Comparison of ENCODE assay signal across 9 cellular contexts in genomic region chr10:46544989-46545791, GRCh38. TPM values are rescaled to one million over a fixed set of nuclear protein-coding genes. Genes with fewer than 3 reads are reported as not detected.
DNase-seq lines count a peak whose midpoint lies in the region; ATAC-seq, FAIRE-seq and TF ChIP-seq lines count a peak whose summit lies in the region.
"Had no signal": no experiment of that assay in that cellular context is flagged by ENCODE, and none has a peak within 500 bp of the region (broad histone marks: within the 10 kb centered on the region; RNA-seq: fewer than 3 reads in every experiment).

No MANE protein-coding gene starts in this region.

- H3K9me2 ChIP-seq in Karpas-422 (replicated peaks; ENCODE audit: insufficient read depth, low read length) = no peaks in the 10 kb centered on the region

- ATAC-seq in HG02588 (IDR thresholded peaks at IDR 0.05; ENCODE audit: unreplicated experiment) = no peak
- ATAC-seq in HG03280 (IDR thresholded peaks at IDR 0.05; ENCODE audit: unreplicated experiment) = no peak

- H4K20me1 ChIP-seq in Karpas-422 (ENCODE audit: insufficient read depth, low read depth, low read length) = no peaks in the 10 kb centered on the region

- peaks cover 9% of the 10 kb centered on the region for H3K4me1 Mint-ChIP-seq in nephron progenitor cell

- TF ChIP-seq CTCF in GM10266 (IDR thresholded peaks at IDR 0.05; ENCODE audit: control insufficient read depth, insufficient read depth, low read depth, missing control alignments) (peak; percentile 27), brain microvascular endothelial cell (IDR thresholded peaks at IDR 0.05; ENCODE audit: low read depth, low read length, missing control alignments) (peak; percentile 72), nephron progenitor cell (IDR thresholded peaks at IDR 0.05) (peak; percentile 25), D721Med (IDR thresholded peaks at IDR 0.05; ENCODE audit: insufficient read depth, missing control alignments) (no peak)

- H3K27me3 ChIP-seq in Karpas-422 (ENCODE audit: low read length) = no peaks in the 10 kb centered on the region
- H3K27me3 ChIP-seq in brain microvascular endothelial cell (replicated peaks) = no peaks in the 10 kb centered on the region

- DNase-seq in GM10266 (ENCODE audit: extremely low spot score) (peak; percentile 69), Karpas-422 (peak; percentile 83), brain microvascular endothelial cell (no peak), nephron progenitor cell (peak; percentile 1), D721Med (ENCODE audit: insufficient read length, low spot score) (no peak), NCI-H146 treated with DMSO at 0.1 percent for 48 hours (lab: John Stamatoyannopoulos, UW; ENCODE audit: unreplicated experiment) (no peak)

- no peak for FAIRE-seq in D721Med (lab: Jason Lieb, UNC)

- H3K4me3 Mint-ChIP-seq in nephron progenitor cell = no peak overlapping the region

- H3K4me3 ChIP-seq in Karpas-422 (ENCODE audit: low read length) = no peak overlapping the region
- H3K4me3 ChIP-seq in brain microvascular endothelial cell (ENCODE audit: low read depth, low read length) = no peak overlapping the region

- H3K79me2 ChIP-seq in Karpas-422 (ENCODE audit: low read length) = no peaks in the 10 kb centered on the region

- H3K27me3 Mint-ChIP-seq in nephron progenitor cell (ENCODE audit: low read depth, poor library complexity) = peaks cover 3% of the 10 kb centered on the region

- no peak overlapping the region for H3K27ac Mint-ChIP-seq in nephron progenitor cell

- no peaks in the 10 kb centered on the region for H3K9me3 Mint-ChIP-seq in nephron progenitor cell

- H3K4me2 ChIP-seq in Karpas-422 (ENCODE audit: low read depth, low read length, poor library complexity, severe bottlenecking) = no peak overlapping the region

- no peak overlapping the region for H3K27ac ChIP-seq in Karpas-422 (ENCODE audit: low read length)
- no peak overlapping the region for H3K27ac ChIP-seq in brain microvascular endothelial cell

- in situ Hi-C loops in brain microvascular endothelial cell (cut with HindIII; ENCODE audit: low pct_ligation_motif_present, low sequenced_read_pairs) = no loop called here

- H3K36me3 ChIP-seq in Karpas-422 (ENCODE audit: insufficient read depth, low read length) = no peaks in the 10 kb centered on the region
- no peaks in the 10 kb centered on the region for H3K36me3 ChIP-seq in brain microvascular endothelial cell (replicated peaks)

- no peaks in the 10 kb centered on the region for H3K9me3 ChIP-seq in Karpas-422 (ENCODE audit: low read length)

- no peaks in the 10 kb centered on the region for H3K4me1 ChIP-seq in Karpas-422 (ENCODE audit: low read length)

- no peaks in the 10 kb centered on the region for H3K36me3 Mint-ChIP-seq in nephron progenitor cell (ENCODE audit: low read depth)

- no peak overlapping the region for H3K9ac ChIP-seq in Karpas-422 (ENCODE audit: low read length)

- no peak overlapping the region for H2AFZ ChIP-seq in Karpas-422 (ENCODE audit: low read length)

RNA-seq across cellular contexts. Expression of gene GPRIN2, which starts 11.3 kb away (rescaled TPM):
- total RNA-seq in Karpas-422 (2014; rRNA removed; shearing (Covaris generic); ENCODE audit: low replicate concordance) = not detected in 2 replicates
- total RNA-seq: LHCN-M2 had no signal

RNA-seq across cellular contexts. Expression of gene SYT15, which starts 33.7 kb away (rescaled TPM):
- 0.60 TPM in 1 of 2 replicates, not detected in the other for total RNA-seq in Karpas-422 (2014; rRNA removed; shearing (Covaris generic); ENCODE audit: low replicate concordance)

Comparison
In these comparisons a context has a peak if more than half of its experiments do, and no peak if none do; other contexts are left out.
1. DNase-seq: peak in GM10266 (single experiment), Karpas-422 (single experiment) and nephron progenitor cell (single experiment); none in brain microvascular endothelial cell (single experiment), D721Med (single experiment) and NCI-H146 treated with DMSO at 0.1 percent for 48 hours (single experiment).